Comparison of ENCODE assay signal across 18 cellular contexts in the genomic region with DNA sequence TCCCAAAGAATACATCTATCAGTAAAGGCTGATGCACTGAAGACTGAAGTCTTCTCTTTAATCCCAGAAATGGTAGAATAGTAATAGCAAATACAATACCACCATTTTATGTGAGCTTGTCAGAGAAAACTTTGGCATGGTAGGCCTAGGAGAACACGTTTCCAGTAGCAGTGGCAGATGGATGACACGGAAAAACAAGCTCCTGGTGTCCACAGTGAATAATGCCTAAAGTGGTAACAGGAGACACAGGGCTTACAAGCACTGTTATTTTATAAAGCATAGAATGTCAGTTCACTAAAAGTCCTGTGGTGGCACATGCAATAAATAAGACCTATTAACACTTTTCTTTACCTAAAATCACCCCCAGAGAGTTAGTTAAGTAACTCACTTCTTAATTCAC.
DNase-seq lines count a peak whose midpoint lies in the region; ATAC-seq, FAIRE-seq and TF ChIP-seq lines count a peak whose summit lies in the region.
"Had no signal": no experiment of that assay in that cellular context is flagged by ENCODE, and none has a peak within 500 bp of the region (broad histone marks: within the 10 kb centered on the region; RNA-seq: fewer than 3 reads in every experiment).

No MANE protein-coding gene starts in this region.

- H3K4me1 Mint-ChIP-seq in activated T-cell treated with anti-CD3 and anti-CD28 coated beads, Interleukin-2, amount 50 U/mL, for 24 hours (ENCODE audit: low read depth) = peaks cover 12% of the 10 kb centered on the region
- peaks cover 38% of the 10 kb centered on the region for H3K4me1 Mint-ChIP-seq in nephron progenitor cell
- H3K4me1 Mint-ChIP-seq: B cell had no signal

- ATAC-seq in HG03159 (IDR thresholded peaks at IDR 0.05; ENCODE audit: unreplicated experiment) = no peak
- ATAC-seq: PC-3 had no signal

- DNase-seq in NCI-H2107 treated with DMSO at 0.1 percent for 48 hours (lab: John Stamatoyannopoulos, UW; ENCODE audit: unreplicated experiment) (peak; percentile 1), NCI-H2107 (lab: John Stamatoyannopoulos, UW) (no peak), NCI-H524 treated with DMSO at 0.1 percent for 48 hours (lab: John Stamatoyannopoulos, UW) (peak; percentile 25), nephron progenitor cell (no peak), RCC 7860 (ENCODE audit: low spot score) (no peak)
- DNase-seq in activated T-cell treated with anti-CD3 and anti-CD28 coated beads, Interleukin-2, amount 50 U/mL, for 24 hours = no peak
- no peak for DNase-seq in activated T-cell treated with anti-CD3 and anti-CD28 coated beads, Interleukin-2, amount 50 U/mL, for 48 hours
- DNase-seq: 8988T, GDM1, H7, HFFc6, KG1, MV-4-11, NCI-H1930, NCI-H2227 treated with DMSO at 0.1 percent for 48 hours, PC-3 had no signal

- no peak for TF ChIP-seq CTCF in nephron progenitor cell (IDR thresholded peaks at IDR 0.05)

- no peaks in the 10 kb centered on the region for H3K36me3 Mint-ChIP-seq in activated T-cell treated with anti-CD3 and anti-CD28 coated beads, Interleukin-2, amount 50 U/mL, for 24 hours (ENCODE audit: low read depth)
- peaks cover 28% of the 10 kb centered on the region for H3K36me3 Mint-ChIP-seq in nephron progenitor cell (ENCODE audit: low read depth)

- H3K27me3 Mint-ChIP-seq in activated T-cell treated with anti-CD3 and anti-CD28 coated beads, Interleukin-2, amount 50 U/mL, for 24 hours = no peaks in the 10 kb centered on the region
- no peaks in the 10 kb centered on the region for H3K27me3 Mint-ChIP-seq in nephron progenitor cell (ENCODE audit: low read depth, poor library complexity)
- H3K27me3 Mint-ChIP-seq: B cell had no signal

- H3K27ac Mint-ChIP-seq in activated T-cell treated with anti-CD3 and anti-CD28 coated beads, Interleukin-2, amount 50 U/mL, for 24 hours = peak overlapping the region; percentile 50
- H3K27ac Mint-ChIP-seq in nephron progenitor cell = peak overlapping the region; percentile 91
- H3K27ac Mint-ChIP-seq: B cell, HFFc6 had no signal

- FAIRE-seq in RCC 7860 (lab: Jason Lieb, UNC) = no peak

- H3K4me3 Mint-ChIP-seq in activated T-cell treated with anti-CD3 and anti-CD28 coated beads, Interleukin-2, amount 50 U/mL, for 24 hours = no peak overlapping the region
- H3K4me3 Mint-ChIP-seq in nephron progenitor cell = peak overlapping the region; percentile 34
- H3K4me3 Mint-ChIP-seq: B cell, HFFc6 had no signal

- H3K9me3 Mint-ChIP-seq in activated T-cell treated with anti-CD3 and anti-CD28 coated beads, Interleukin-2, amount 50 U/mL, for 24 hours = no peaks in the 10 kb centered on the region
- H3K9me3 Mint-ChIP-seq in nephron progenitor cell = peaks cover 21% of the 10 kb centered on the region
- H3K9me3 Mint-ChIP-seq: HFFc6 had no signal

Comparison
In these comparisons a context has a peak if more than half of its experiments do, and no peak if none do; other contexts are left out.
1. DNase-seq: peak in NCI-H2107 treated with DMSO at 0.1 percent for 48 hours (single experiment) and NCI-H524 treated with DMSO at 0.1 percent for 48 hours (single experiment); none in NCI-H2107 (single experiment), activated T-cell treated with anti-CD3 and anti-CD28 coated beads, Interleukin-2, amount 50 U/mL, for 24 hours (single experiment), activated T-cell treated with anti-CD3 and anti-CD28 coated beads, Interleukin-2, amount 50 U/mL, for 48 hours (0 of 2), nephron progenitor cell (single experiment) and RCC 7860 (single experiment).